Comparison of ENCODE assay signal across 8 cellular contexts in genomic region chr7:105877736-105878135, GRCh38. TPM values are rescaled to one million over a fixed set of nuclear protein-coding genes. Genes with fewer than 3 reads are reported as not detected.
DNase-seq lines count a peak whose midpoint lies in the region; ATAC-seq lines count a peak whose summit lies in the region.

No MANE protein-coding gene starts in this region.

- peaks cover 0 to 7% (median 0%) of the 10 kb centered on the region in 5 donors for H3K36me3 ChIP-seq in subcutaneous abdominal adipose tissue (ENCODE audit: control insufficient read depth in 5 of 5, insufficient read depth in 5 of 5, low read length in 5 of 5)

- no peak overlapping the region for H3K27ac Mint-ChIP-seq in activated T-cell treated with anti-CD3 and anti-CD28 coated beads, Interleukin-2, amount 50 U/mL, for 24 hours
- H3K27ac Mint-ChIP-seq in activated naive CD8-positive, alpha-beta T cell treated with anti-CD3 and anti-CD28 coated beads, Interleukin-2, amount 50 U/mL, for 24 hours, result no peak overlapping the region

- no peak for DNase-seq in activated T-cell treated with anti-CD3 and anti-CD28 coated beads, Interleukin-2, amount 50 U/mL, for 24 hours
- no peak for DNase-seq in activated T-cell treated with anti-CD3 and anti-CD28 coated beads, Interleukin-2, amount 50 U/mL, for 1 hour
- no peak for DNase-seq in activated naive CD8-positive, alpha-beta T cell treated with anti-CD3 and anti-CD28 coated beads, Interleukin-2, amount 50 U/mL, for 24 hours
- DNase-seq in left lobe of liver (ENCODE audit: low spot score), result no peak
- DNase-seq in NK-92 treated with Interleukin-12 subunit alpha and Interleukin-12 subunit beta, amount 100 ng/mL, for 24 hours (lab: John Stamatoyannopoulos, UW), result no peak

- no peaks in the 10 kb centered on the region for H3K9me3 Mint-ChIP-seq in activated T-cell treated with anti-CD3 and anti-CD28 coated beads, Interleukin-2, amount 50 U/mL, for 24 hours
- H3K9me3 Mint-ChIP-seq in activated naive CD8-positive, alpha-beta T cell treated with anti-CD3 and anti-CD28 coated beads, Interleukin-2, amount 50 U/mL, for 24 hours, result no peaks in the 10 kb centered on the region

- peaks cover 7 to 39% (median 35%) of the 10 kb centered on the region in 5 donors for H3K4me1 ChIP-seq in subcutaneous abdominal adipose tissue (ENCODE audit: control insufficient read depth in 5 of 5, insufficient read depth in 5 of 5, low read length in 5 of 5)

- H3K9me3 ChIP-seq in subcutaneous abdominal adipose tissue (ENCODE audit: control insufficient read depth in 5 of 5, low read length in 5 of 5), result no peaks in the 10 kb centered on the region

- H3K36me3 Mint-ChIP-seq in activated T-cell treated with anti-CD3 and anti-CD28 coated beads, Interleukin-2, amount 50 U/mL, for 24 hours (ENCODE audit: low read depth), result peaks cover 6% of the 10 kb centered on the region
- peaks cover 2% of the 10 kb centered on the region for H3K36me3 Mint-ChIP-seq in activated naive CD8-positive, alpha-beta T cell treated with anti-CD3 and anti-CD28 coated beads, Interleukin-2, amount 50 U/mL, for 24 hours (ENCODE audit: low read depth)

- peak overlapping the region; percentile 79 for H3K4me3 Mint-ChIP-seq in activated T-cell treated with anti-CD3 and anti-CD28 coated beads, Interleukin-2, amount 50 U/mL, for 24 hours
- H3K4me3 Mint-ChIP-seq in activated naive CD8-positive, alpha-beta T cell treated with anti-CD3 and anti-CD28 coated beads, Interleukin-2, amount 50 U/mL, for 24 hours, result peak overlapping the region; percentile 71

- no peak for ATAC-seq in activated naive CD8-positive, alpha-beta T cell treated with anti-CD3 and anti-CD28 coated beads, Interleukin-2, amount 50 U/mL, for 24 hours
- ATAC-seq in left lobe of liver, result peak; percentile 9
- no peak for ATAC-seq in HG02852 (IDR thresholded peaks at IDR 0.05; ENCODE audit: unreplicated experiment)
- ATAC-seq in GM19351 (IDR thresholded peaks at IDR 0.05; ENCODE audit: unreplicated experiment), result no peak

- peaks cover 63% of the 10 kb centered on the region for H3K4me1 Mint-ChIP-seq in activated T-cell treated with anti-CD3 and anti-CD28 coated beads, Interleukin-2, amount 50 U/mL, for 24 hours (ENCODE audit: low read depth)
- H3K4me1 Mint-ChIP-seq in activated naive CD8-positive, alpha-beta T cell treated with anti-CD3 and anti-CD28 coated beads, Interleukin-2, amount 50 U/mL, for 24 hours, result peaks cover 49% of the 10 kb centered on the region

- H3K27me3 Mint-ChIP-seq in activated T-cell treated with anti-CD3 and anti-CD28 coated beads, Interleukin-2, amount 50 U/mL, for 24 hours, result peaks cover 10% of the 10 kb centered on the region
- peaks cover 14% of the 10 kb centered on the region for H3K27me3 Mint-ChIP-seq in activated naive CD8-positive, alpha-beta T cell treated with anti-CD3 and anti-CD28 coated beads, Interleukin-2, amount 50 U/mL, for 24 hours

- peak overlapping the region; percentile 70 to 82 (median 76) for H3K4me3 ChIP-seq in subcutaneous abdominal adipose tissue (ENCODE audit: low read depth in 1 of 5, low read length in 5 of 5)

- H3K27ac ChIP-seq in subcutaneous abdominal adipose tissue (ENCODE audit: low read depth, low read length), result peak overlapping the region; percentile 72

- peak overlapping the region in 4 of 5 donors; percentile 17 to 77 (median 50) for H3K9ac ChIP-seq in subcutaneous abdominal adipose tissue (ENCODE audit: low read length in 5 of 5)

- H3K27me3 ChIP-seq in subcutaneous abdominal adipose tissue (ENCODE audit: control insufficient read depth in 5 of 5, insufficient read depth in 4 of 5, low read length in 5 of 5), result no peaks in the 10 kb centered on the region

RNA-seq across cellular contexts. Expression of gene ATXN7L1, which starts 1.3 kb away (rescaled TPM):
- 15.5 TPM for total RNA-seq in left lobe of liver
